ENCODE assay signal across 16 cellular contexts in genomic region chr9:83312543-83312942, GRCh38.
DNase-seq lines count a peak whose midpoint lies in the region; ATAC-seq, FAIRE-seq and TF ChIP-seq lines count a peak whose summit lies in the region.
"Had no signal": no experiment of that assay in that cellular context is flagged by ENCODE, and none has a peak within 500 bp of the region (broad histone marks: within the 10 kb centered on the region; RNA-seq: fewer than 3 reads in every experiment).

No MANE protein-coding gene starts in this region.

- H3K27me3 Mint-ChIP-seq in stimulated activated memory B cell treated with anti-CD40 and anti-IgM and Interleukin-4, amounts not matched to agents 10 μg/mL and 1 μg/mL and 100 μg/mL, for 72 hours: no peaks in the 10 kb centered on the region
- H3K27me3 Mint-ChIP-seq: IgD-negative memory B cell had no signal

- H3K4me1 Mint-ChIP-seq in stimulated activated memory B cell treated with anti-CD40 and anti-IgM and Interleukin-4, amounts not matched to agents 10 μg/mL and 1 μg/mL and 100 μg/mL, for 72 hours: no peaks in the 10 kb centered on the region
- H3K4me1 Mint-ChIP-seq: IgD-negative memory B cell had no signal

- no peak overlapping the region for H3K27ac Mint-ChIP-seq in stimulated activated memory B cell treated with anti-CD40 and anti-IgM and Interleukin-4, amounts not matched to agents 10 μg/mL and 1 μg/mL and 100 μg/mL, for 72 hours
- H3K27ac Mint-ChIP-seq: IgD-negative memory B cell had no signal

- no peaks in the 10 kb centered on the region for H3K9me3 Mint-ChIP-seq in stimulated activated memory B cell treated with anti-CD40 and anti-IgM and Interleukin-4, amounts not matched to agents 10 μg/mL and 1 μg/mL and 100 μg/mL, for 72 hours
- H3K9me3 Mint-ChIP-seq: IgD-negative memory B cell had no signal

- no peak overlapping the region for H3K4me3 ChIP-seq in bronchial epithelial cell (ENCODE audit: low read depth, low read length)
- H3K4me3 ChIP-seq: BLaER1 had no signal

- TF ChIP-seq CTCF in bronchial epithelial cell (IDR thresholded peaks at IDR 0.05; ENCODE audit: insufficient read depth, low read length, severe bottlenecking): no peak

- DNase-seq in NCI-H2171 treated with DMSO at 0.1 percent for 48 hours (lab: John Stamatoyannopoulos, UW): peak; percentile 71
- no peak for DNase-seq in NCI-H2171 (lab: John Stamatoyannopoulos, UW)
- peak; percentile 95 for DNase-seq in NCI-H69 (lab: John Stamatoyannopoulos, UW)
- DNase-seq in bronchial epithelial cell (ENCODE audit: low read depth): peak; percentile 82
- no peak for DNase-seq in stimulated activated CD4-positive, alpha-beta T cell treated with anti-CD3 and anti-CD28 coated beads, Interleukin-15, amount 100 ng/mL, for 24 hours
- DNase-seq in kidney tubule cell (ENCODE audit: low spot score): no peak
- no peak for DNase-seq in A172 (ENCODE audit: low spot score)
- DNase-seq: DMS 273 treated with DMSO at 0.1 percent for 48 hours, EL, NCI-H1694, NCI-H2227 treated with DMSO at 0.1 percent for 48 hours, OCI-M1 had no signal

- no peaks in the 10 kb centered on the region for H3K36me3 ChIP-seq in bronchial epithelial cell (ENCODE audit: control insufficient read depth, insufficient read depth, low read length)
- H3K36me3 ChIP-seq: BLaER1 had no signal

- H3K27me3 ChIP-seq in bronchial epithelial cell (ENCODE audit: control insufficient read depth, insufficient read depth, low read length): no peaks in the 10 kb centered on the region
- H3K27me3 ChIP-seq: BLaER1 had no signal

- H3K36me3 Mint-ChIP-seq in stimulated activated memory B cell treated with anti-CD40 and anti-IgM and Interleukin-4, amounts not matched to agents 10 μg/mL and 1 μg/mL and 100 μg/mL, for 72 hours: no peaks in the 10 kb centered on the region

- H3K4me3 Mint-ChIP-seq in stimulated activated memory B cell treated with anti-CD40 and anti-IgM and Interleukin-4, amounts not matched to agents 10 μg/mL and 1 μg/mL and 100 μg/mL, for 72 hours: no peak overlapping the region
- H3K4me3 Mint-ChIP-seq: IgD-negative memory B cell had no signal

- no peak for FAIRE-seq in bronchial epithelial cell (lab: Jason Lieb, UNC)
- FAIRE-seq: H1 had no signal

- ATAC-seq in stimulated activated memory B cell treated with anti-CD40 and anti-IgM and Interleukin-4, amounts not matched to agents 10 μg/mL and 1 μg/mL and 100 μg/mL, for 72 hours: peak; percentile 27

Comparison
In these comparisons a context has a peak if more than half of its experiments do, and no peak if none do; other contexts are left out.
1. DNase-seq: peak in NCI-H2171 treated with DMSO at 0.1 percent for 48 hours (single experiment), NCI-H69 (single experiment) and bronchial epithelial cell (single experiment); none in NCI-H2171 (single experiment), stimulated activated CD4-positive, alpha-beta T cell treated with anti-CD3 and anti-CD28 coated beads, Interleukin-15, amount 100 ng/mL, for 24 hours (single experiment), kidney tubule cell (single experiment) and A172 (single experiment).